Comparison of ENCODE assay signal across 1 cellular context in genomic region chr21:29299906-29300546, GRCh38.
TF ChIP-seq lines count a peak whose summit lies in the region.

No MANE protein-coding gene starts in this region.

TF ChIP-seq in GM12878, 131 proteins besides CTCF, POLR2A, EP300 and RAD21 (continued from another document):
- no peak for TF ChIP-seq IRF5 (IDR thresholded peaks at IDR 0.05; ENCODE audit: borderline replicate concordance)
- no peak for TF ChIP-seq SPI1 (IDR thresholded peaks at IDR 0.05; ENCODE audit: borderline replicate concordance, insufficient read depth, low read depth, low read length)
- peak; percentile 80 for TF ChIP-seq RAD51 (IDR thresholded peaks at IDR 0.05)
- TF ChIP-seq KLF5 (IDR thresholded peaks at IDR 0.05; ENCODE audit: partially characterized antibody), result no peak
- TF ChIP-seq CHD2 (IDR thresholded peaks at IDR 0.05; ENCODE audit: borderline replicate concordance, low read depth, low read length), result peak; percentile 22; the same call in 1 of the 2 replicates
- TF ChIP-seq BRCA1 (IDR thresholded peaks at IDR 0.05; ENCODE audit: low read depth, low read length), result no peak
- 0 out of 2 replicates have a peak, but pooled peaks have one; percentile 7 for TF ChIP-seq SMC3 (IDR thresholded peaks at IDR 0.05; ENCODE audit: borderline replicate concordance, low read length)
- peak; percentile 41 to 77; a peak in 3 of 4 replicates for TF ChIP-seq BHLHE40 (IDR thresholded peaks at IDR 0.05; ENCODE audit: borderline replicate concordance in 1 of 2, low read depth in 2 of 2, low read length in 1 of 2)
- no peak for TF ChIP-seq ATF3 (IDR thresholded peaks at IDR 0.05; ENCODE audit: borderline replicate concordance, extremely low read depth, low read depth, low read length)
- TF ChIP-seq JUNB (IDR thresholded peaks at IDR 0.05), result no peak; the same call in 1 of the 2 replicates
- TF ChIP-seq POLR2AphosphoS5 (IDR thresholded peaks at IDR 0.05; ENCODE audit: low read length), result peak; percentile 83
- TF ChIP-seq NRF1 (conservative IDR thresholded peaks at IDR 0.05; ENCODE audit: low read depth, low read length), result no peak
- peak; percentile 29 for TF ChIP-seq SMAD1 (IDR thresholded peaks at IDR 0.05; ENCODE audit: low read depth, partially characterized antibody)
- no peak for TF ChIP-seq CBX3 (IDR thresholded peaks at IDR 0.05; ENCODE audit: borderline replicate concordance, low read depth)
- TF ChIP-seq RUNX3 (IDR thresholded peaks at IDR 0.05; ENCODE audit: low read length), result no peak
- TF ChIP-seq TCF12 (IDR thresholded peaks at IDR 0.05; ENCODE audit: low read depth, low read length), result peak; percentile 90
- no peak for TF ChIP-seq ZBED1 (IDR thresholded peaks at IDR 0.05; ENCODE audit: borderline replicate concordance)
- TF ChIP-seq RFX5 (IDR thresholded peaks at IDR 0.05; ENCODE audit: low read depth, low read length), result no peak
- no peak for TF ChIP-seq SIX5 (IDR thresholded peaks at IDR 0.05; ENCODE audit: low read depth, low read length, severe bottlenecking)
- TF ChIP-seq FOS (IDR thresholded peaks at IDR 0.05; ENCODE audit: borderline replicate concordance, extremely low read depth, insufficient read length), result no peak
- peak; percentile 13; the same call in 1 of the 2 replicates for TF ChIP-seq TCF3 (IDR thresholded peaks at IDR 0.05; ENCODE audit: borderline replicate concordance, insufficient read depth, low read depth, low read length)
- TF ChIP-seq TARDBP (IDR thresholded peaks at IDR 0.05; ENCODE audit: borderline replicate concordance), result no peak
- TF ChIP-seq CBFB (IDR thresholded peaks at IDR 0.05; ENCODE audit: low read depth), result no peak; the same call in 1 of the 2 replicates
